8 cellular contexts compared by ENCODE assay signal in genomic region chr2:27320958-27321543, GRCh38. TPM values are rescaled to one million over a fixed set of nuclear protein-coding genes. Genes with fewer than 3 reads are reported as not detected.
DNase-seq lines count a peak whose midpoint lies in the region; ATAC-seq and TF ChIP-seq lines count a peak whose summit lies in the region.

No MANE protein-coding gene starts in this region.

- in situ Hi-C loops in T47D (cut with HindIII; ENCODE audit: low pct_unique_long_range_greater_than_20kb, low sequenced_read_pairs), result no loop called here

- no peak for TF ChIP-seq CTCF in NB4 (IDR thresholded peaks at IDR 0.05; ENCODE audit: low read depth, low read length)

- no peak for TF ChIP-seq POLR2A in NB4 (IDR thresholded peaks at IDR 0.05; ENCODE audit: extremely low read depth, insufficient read length)

- peak; percentile 99 for DNase-seq in Daoy (ENCODE audit: low read depth)
- DNase-seq in NB4 (ENCODE audit: low read depth), result peak; percentile 69
- peak; percentile 35 to 93 for DNase-seq in T47D (ENCODE audit: low read depth in 1 of 2, low spot score in 1 of 2)
- DNase-seq in left lobe of liver (ENCODE audit: low spot score), result peak; percentile 87
- DNase-seq in NCI-H1436 (lab: John Stamatoyannopoulos, UW), result no peak

- no peak overlapping the region for H3K4me3 ChIP-seq in NB4 (ENCODE audit: low read depth, low read length)

- ATAC-seq in left lobe of liver (peak; percentile 82), GM19463 (IDR thresholded peaks at IDR 0.05; ENCODE audit: unreplicated experiment) (no peak), GM19455 (IDR thresholded peaks at IDR 0.05; ENCODE audit: unreplicated experiment) (no peak), HG02588 (IDR thresholded peaks at IDR 0.05; ENCODE audit: unreplicated experiment) (no peak)

RNA-seq across cellular contexts. Expression of gene MPV17, which starts 1.8 kb away (rescaled TPM):
- 58.5 and 62.8 TPM in 2 replicates for total RNA-seq in Daoy (2014; rRNA removed; shearing (Covaris generic))
- 18.3 TPM for total RNA-seq in left lobe of liver

RNA-seq across cellular contexts. Expression of gene UCN, which starts 12.8 kb away (rescaled TPM):
- 0.11 TPM in 1 of 2 replicates, not detected in the other for total RNA-seq in Daoy (2014; rRNA removed; shearing (Covaris generic))
- total RNA-seq in left lobe of liver, result 2.2 TPM

RNA-seq across cellular contexts. Expression of gene GTF3C2, which starts 35.5 kb away (rescaled TPM):
- 36.6 and 49.1 TPM in 2 replicates for total RNA-seq in Daoy (2014; rRNA removed; shearing (Covaris generic))
- total RNA-seq in left lobe of liver, result 19.2 TPM

RNA-seq across cellular contexts. Expression of gene TRIM54, which starts 38.8 kb away (rescaled TPM):
- not detected in 2 replicates for total RNA-seq in Daoy (2014; rRNA removed; shearing (Covaris generic))
- total RNA-seq in left lobe of liver, result not detected

RNA-seq across cellular contexts. Expression of gene DNAJC5G, which starts 45.8 kb away (rescaled TPM):
- not detected in 2 replicates for total RNA-seq in Daoy (2014; rRNA removed; shearing (Covaris generic))
- total RNA-seq in left lobe of liver, result not detected
